2 cellular contexts compared by ENCODE assay signal in genomic region chr1:6771568-6771825, GRCh38.
TF ChIP-seq lines count a peak whose summit lies in the region.

No MANE protein-coding gene starts in this region.

TF ChIP-seq in IMR-90, 13 proteins besides CTCF, POLR2A, EP300 and RAD21:
- no peak for TF ChIP-seq RFX5 (IDR thresholded peaks at IDR 0.05; ENCODE audit: low read depth, low read length)
- no peak for TF ChIP-seq FOS (IDR thresholded peaks at IDR 0.05; ENCODE audit: low read depth, low read length)
- TF ChIP-seq MAFK (IDR thresholded peaks at IDR 0.05; ENCODE audit: low read depth, low read length) = no peak
- TF ChIP-seq CHD1 (IDR thresholded peaks at IDR 0.05; ENCODE audit: low read depth, low read length) = no peak
- TF ChIP-seq MAZ (IDR thresholded peaks at IDR 0.05; ENCODE audit: borderline replicate concordance, low read depth, low read length) = no peak
- no peak for TF ChIP-seq SMC3 (IDR thresholded peaks at IDR 0.05; ENCODE audit: low read depth, low read length)
- TF ChIP-seq RCOR1 (IDR thresholded peaks at IDR 0.05; ENCODE audit: insufficient replicate concordance, low read length) = no peak
- no peak for TF ChIP-seq BHLHE40 (IDR thresholded peaks at IDR 0.05; ENCODE audit: low read depth, low read length)
- no peak for TF ChIP-seq CEBPB (IDR thresholded peaks at IDR 0.05; ENCODE audit: low read depth, low read length)
- no peak for TF ChIP-seq NFE2L2 (IDR thresholded peaks at IDR 0.05; ENCODE audit: low read depth, low read length)
- TF ChIP-seq MXI1 (IDR thresholded peaks at IDR 0.05; ENCODE audit: borderline replicate concordance, low read depth, low read length) = no peak
- TF ChIP-seq USF2 (IDR thresholded peaks at IDR 0.05; ENCODE audit: low read depth, low read length) = no peak
- TF ChIP-seq ELK1 (IDR thresholded peaks at IDR 0.05; ENCODE audit: borderline replicate concordance, low read depth, low read length) = no peak
TF ChIP-seq in IMR-90: peak in this region for 0.

TF ChIP-seq in GM12878, 131 proteins besides CTCF, POLR2A, EP300 and RAD21:
- no peak for TF ChIP-seq RB1 (IDR thresholded peaks at IDR 0.05; ENCODE audit: borderline replicate concordance)
- no peak for TF ChIP-seq SMC3 (IDR thresholded peaks at IDR 0.05; ENCODE audit: borderline replicate concordance, low read length)
- no peak for TF ChIP-seq CUX1 (IDR thresholded peaks at IDR 0.05; ENCODE audit: insufficient replicate concordance, low read depth, low read length)
- no peak for TF ChIP-seq WRNIP1 (IDR thresholded peaks at IDR 0.05; ENCODE audit: borderline replicate concordance, low read depth, low read length)
- no peak for TF ChIP-seq NKRF (conservative IDR thresholded peaks at IDR 0.05)
- TF ChIP-seq ZBTB11 (CRISPR knock-in tag; IDR thresholded peaks at IDR 0.05) = no peak
- TF ChIP-seq MXI1 (IDR thresholded peaks at IDR 0.05; ENCODE audit: low read depth, low read length) = no peak
